2 cellular contexts compared by ENCODE assay signal in genomic region chr5:6758706-6759105, GRCh38.
A peak's percentile ranks its signal among the peaks of the same experiment; 100 is the strongest.
TF ChIP-seq lines count a peak whose summit lies in the region.

No MANE protein-coding gene starts in this region.

TF ChIP-seq in HCT116, 20 proteins besides CTCF, POLR2A, EP300 and RAD21:
- 0 out of 2 replicates have a peak, but pooled peaks have one; percentile 14 for TF ChIP-seq POLR2AphosphoS5 (IDR thresholded peaks at IDR 0.05; ENCODE audit: low read depth, low read length)
- TF ChIP-seq SP1 (IDR thresholded peaks at IDR 0.05; ENCODE audit: low read depth), result no peak

TF ChIP-seq in GM12878, 131 proteins besides CTCF, POLR2A, EP300 and RAD21:
- TF ChIP-seq RCOR1 (conservative IDR thresholded peaks at IDR 0.05; ENCODE audit: low read depth, low read length) (no peak), USF1 (IDR thresholded peaks at IDR 0.05; ENCODE audit: borderline replicate concordance, extremely low read length, insufficient read depth, low read depth, low read length) (no peak)
